In genomic region chr4:29966386-29966785, GRCh38 we compare ENCODE assay signal across 28 cellular contexts.
"Had no signal": no experiment of that assay in that cellular context is flagged by ENCODE, and none has a peak within 500 bp of the region (broad histone marks: within the 10 kb centered on the region; RNA-seq: fewer than 3 reads in every experiment).

No MANE protein-coding gene starts in this region.

- ATAC-seq: activated CD4-positive, alpha-beta T cell treated with anti-CD3 and anti-CD28 coated beads for 36 hours; activated CD4-positive, CD25-positive, alpha-beta regulatory T cell treated with anti-CD3 and anti-CD28 coated beads, Interleukin-2, amount 50 U/mL, for 24 hours; activated CD8-positive, alpha-beta T cell treated with anti-CD3 and anti-CD28 coated beads, Interleukin-2, amount 10 ng/mL, durations not matched to agents 7 days and 5 days; activated naive CD4-positive, alpha-beta T cell treated with anti-CD3 and anti-CD28 coated beads, Interleukin-2, amount 50 U/mL, for 72 hours; body of pancreas; WTC11 had no signal

- H3K9me3 ChIP-seq: adrenal gland, body of pancreas, breast epithelium had no signal

- H3K4me3 ChIP-seq: adrenal gland, body of pancreas, breast epithelium, SK-N-MC had no signal

- H3K9me3 Mint-ChIP-seq: WTC11 had no signal

- H3K4me3 Mint-ChIP-seq: activated CD4-positive, alpha-beta T cell treated with anti-CD3 and anti-CD28 coated beads for 36 hours; activated CD4-positive, alpha-beta T cell treated with anti-CD3 and anti-CD28 coated beads, Interleukin-2, amount 10 ng/mL, durations not matched to agents 7 days and 5 days; activated CD8-positive, alpha-beta T cell treated with anti-CD3 and anti-CD28 coated beads, Interleukin-2, amount 10 ng/mL, durations not matched to agents 7 days and 5 days; activated naive CD4-positive, alpha-beta T cell treated with anti-CD3 and anti-CD28 coated beads for 36 hours; activated T-cell treated with anti-CD3 and anti-CD28 coated beads, Interleukin-2, amount 50 U/mL, for 24 hours; T-helper 1 cell treated with Interleukin-12 subunit alpha and Interleukin-12 subunit beta and Interleukin-4 antibody, amounts not matched to agents 30 μg/mL and 1 μg/mL, for 36 hours; T-helper 2 cell treated with Interferon-gamma antibody and Interleukin-4, amounts not matched to agents 5 μg/mL and 100 μg/mL, for 36 hours; WTC11 had no signal

- H3K27ac Mint-ChIP-seq: activated CD4-positive, alpha-beta T cell treated with anti-CD3 and anti-CD28 coated beads for 36 hours; activated CD4-positive, alpha-beta T cell treated with anti-CD3 and anti-CD28 coated beads, Interleukin-2, amount 10 ng/mL, durations not matched to agents 7 days and 5 days; activated CD8-positive, alpha-beta T cell treated with anti-CD3 and anti-CD28 coated beads, Interleukin-2, amount 10 ng/mL, durations not matched to agents 7 days and 5 days; activated naive CD4-positive, alpha-beta T cell treated with anti-CD3 and anti-CD28 coated beads for 36 hours; activated naive CD4-positive, alpha-beta T cell treated with anti-CD3 and anti-CD28 coated beads, Interleukin-2, amount 50 U/mL, for 72 hours; activated T-cell treated with anti-CD3 and anti-CD28 coated beads, Interleukin-2, amount 50 U/mL, for 24 hours; T-helper 1 cell treated with Interleukin-12 subunit alpha and Interleukin-12 subunit beta and Interleukin-4 antibody, amounts not matched to agents 30 μg/mL and 1 μg/mL, for 36 hours; T-helper 2 cell treated with Interferon-gamma antibody and Interleukin-4, amounts not matched to agents 5 μg/mL and 100 μg/mL, for 36 hours; WTC11 had no signal

- H3K36me3 Mint-ChIP-seq: activated naive CD4-positive, alpha-beta T cell treated with anti-CD3 and anti-CD28 coated beads, Interleukin-2, amount 50 U/mL, for 72 hours; WTC11 had no signal

- H3K36me3 ChIP-seq: adrenal gland, breast epithelium had no signal

- H3K27ac ChIP-seq: adrenal gland, body of pancreas, breast epithelium, SK-N-MC had no signal

- H3K4me1 ChIP-seq: adrenal gland, body of pancreas, breast epithelium had no signal

- H3K4me1 Mint-ChIP-seq: activated CD4-positive, alpha-beta T cell treated with anti-CD3 and anti-CD28 coated beads for 36 hours; activated CD4-positive, alpha-beta T cell treated with anti-CD3 and anti-CD28 coated beads, Interleukin-2, amount 10 ng/mL, durations not matched to agents 7 days and 5 days had no signal

- H3K27me3 ChIP-seq: adrenal gland, body of pancreas, breast epithelium had no signal

- H3K27me3 Mint-ChIP-seq: activated CD4-positive, alpha-beta T cell treated with anti-CD3 and anti-CD28 coated beads for 36 hours; activated CD4-positive, alpha-beta T cell treated with anti-CD3 and anti-CD28 coated beads, Interleukin-2, amount 10 ng/mL, durations not matched to agents 7 days and 5 days; activated T-cell treated with anti-CD3 and anti-CD28 coated beads, Interleukin-2, amount 50 U/mL, for 24 hours had no signal

- DNase-seq: activated CD4-positive, alpha-beta T cell treated with anti-CD3 and anti-CD28 coated beads for 36 hours; activated CD4-positive, alpha-beta T cell treated with anti-CD3 and anti-CD28 coated beads, Interleukin-2, amount 10 ng/mL, durations not matched to agents 7 days and 5 days; activated CD4-positive, alpha-beta T cell treated with anti-CD3 and anti-CD28 coated beads, Interleukin-2, amount 50 U/mL, for 48 hours; activated CD8-positive, alpha-beta T cell treated with anti-CD3 and anti-CD28 coated beads, Interleukin-2, amount 10 ng/mL, durations not matched to agents 7 days and 5 days; activated gamma-delta T cell treated with Interleukin-2 at 50 U/mL for 16 hours; activated naive CD4-positive, alpha-beta T cell treated with anti-CD3 and anti-CD28 coated beads for 36 hours; activated T-cell treated with anti-CD3 and anti-CD28 coated beads, Interleukin-2, amount 50 U/mL, for 24 hours; adrenal gland; body of pancreas; cerebellar nuclear complex; NCI-H1092 treated with DMSO at 0.1 percent for 48 hours; NCI-H1417; NCI-H146; NCI-H187; NCI-H2029 treated with DMSO at 0.1 percent for 48 hours; NCI-H2107; NCI-H2171; NCI-H510A; NCI-H69; OCI-M1; Right ventricle myocardium superior had no signal
